In genomic region chr1:90784186-90784847, GRCh38 we compare ENCODE assay signal across 25 cellular contexts.
"Had no signal": no experiment of that assay in that cellular context is flagged by ENCODE, and none has a peak within 500 bp of the region (broad histone marks: within the 10 kb centered on the region; RNA-seq: fewer than 3 reads in every experiment).

No MANE protein-coding gene starts in this region.

- H3K27me3 ChIP-seq: pancreas, suprapubic skin, tibial artery, upper lobe of right lung had no signal

- H3K27ac ChIP-seq: left ventricle myocardium inferior, pancreas, prostate gland, skin epidermis, suprapubic skin, thoracic aorta, tibial artery, upper lobe of right lung had no signal

- H3K36me3 Mint-ChIP-seq: naive thymus-derived CD4-positive, alpha-beta T cell; natural killer cell treated with Interleukin-12 subunit alpha and Interleukin-12 subunit beta and Interleukin-15 and Interleukin-18, amount 100 ng/mL, for 72 hours; stimulated activated effector memory CD8-positive, alpha-beta T cell treated with anti-CD3 and anti-CD28 coated beads, Interleukin-12 subunit alpha, Interleukin-12 subunit beta, amount 100 ng/mL, for 72 hours had no signal

- H3K36me3 ChIP-seq: left ventricle myocardium inferior, pancreas, prostate gland, suprapubic skin, thoracic aorta, tibial artery, upper lobe of right lung had no signal

- H3K9me3 Mint-ChIP-seq: natural killer cell treated with Interleukin-12 subunit alpha and Interleukin-12 subunit beta and Interleukin-15 and Interleukin-18, amount 100 ng/mL, for 72 hours; stimulated activated effector memory CD8-positive, alpha-beta T cell treated with anti-CD3 and anti-CD28 coated beads, Interleukin-12 subunit alpha, Interleukin-12 subunit beta, amount 100 ng/mL, for 72 hours; stimulated activated naive CD8-positive, alpha-beta T cell treated with anti-CD3 and anti-CD28 coated beads, Interleukin-15, Interleukin-2, amounts not matched to agents 100 ng/mL and 50 ng/mL, for 24 hours had no signal

- DNase-seq: hippocampal formation; islet precursor cell; left ventricle myocardium inferior; midbrain; mucosa of descending colon; naive thymus-derived CD4-positive, alpha-beta T cell; nucleus accumbens; pancreas; posterior cingulate gyrus; retina; right cardiac atrium; stimulated activated CD4-positive, alpha-beta T cell treated with anti-CD3 and anti-CD28 coated beads, Interleukin-4, amount 100 ng/mL, for 24 hours; stimulated activated naive CD4-positive, alpha-beta T cell; tibial artery; trophoblast cell; upper lobe of right lung had no signal

- H3K9me3 ChIP-seq: left ventricle myocardium inferior, mucosa of descending colon, pancreas, prostate gland, suprapubic skin, thoracic aorta, tibial artery, upper lobe of right lung had no signal

- H3K4me1 ChIP-seq: left ventricle myocardium inferior, pancreas, prostate gland, suprapubic skin, tibial artery, upper lobe of right lung had no signal

- H3K4me1 Mint-ChIP-seq: naive thymus-derived CD4-positive, alpha-beta T cell; stimulated activated effector memory CD8-positive, alpha-beta T cell treated with anti-CD3 and anti-CD28 coated beads, Interleukin-12 subunit alpha, Interleukin-12 subunit beta, amount 100 ng/mL, for 72 hours had no signal

- ATAC-seq: mucosa of descending colon; naive thymus-derived CD4-positive, alpha-beta T cell; natural killer cell treated with Interleukin-12 subunit alpha and Interleukin-12 subunit beta and Interleukin-15 and Interleukin-18, amount 100 ng/mL, for 72 hours; pancreas; right cardiac atrium; sciatic nerve; stimulated activated effector memory CD8-positive, alpha-beta T cell treated with anti-CD3 and anti-CD28 coated beads, Interleukin-12 subunit alpha, Interleukin-12 subunit beta, amount 100 ng/mL, for 72 hours; upper lobe of right lung had no signal

- H3K4me3 ChIP-seq: left ventricle myocardium inferior, lung, mucosa of descending colon, pancreas, prostate gland, skin epidermis, suprapubic skin, thoracic aorta, tibial artery, upper lobe of right lung had no signal

- H3K27ac Mint-ChIP-seq: naive thymus-derived CD4-positive, alpha-beta T cell; natural killer cell treated with Interleukin-12 subunit alpha and Interleukin-12 subunit beta and Interleukin-15 and Interleukin-18, amount 100 ng/mL, for 72 hours; stimulated activated effector memory CD8-positive, alpha-beta T cell treated with anti-CD3 and anti-CD28 coated beads, Interleukin-12 subunit alpha, Interleukin-12 subunit beta, amount 100 ng/mL, for 72 hours; stimulated activated naive CD8-positive, alpha-beta T cell treated with anti-CD3 and anti-CD28 coated beads, Interleukin-15, Interleukin-2, amounts not matched to agents 100 ng/mL and 50 ng/mL, for 24 hours had no signal

- H3K4me3 Mint-ChIP-seq: naive thymus-derived CD4-positive, alpha-beta T cell; natural killer cell treated with Interleukin-12 subunit alpha and Interleukin-12 subunit beta and Interleukin-15 and Interleukin-18, amount 100 ng/mL, for 72 hours; stimulated activated effector memory CD8-positive, alpha-beta T cell treated with anti-CD3 and anti-CD28 coated beads, Interleukin-12 subunit alpha, Interleukin-12 subunit beta, amount 100 ng/mL, for 72 hours; stimulated activated naive CD8-positive, alpha-beta T cell treated with anti-CD3 and anti-CD28 coated beads, Interleukin-15, Interleukin-2, amounts not matched to agents 100 ng/mL and 50 ng/mL, for 24 hours had no signal
